In genomic region chr5:14189680-14190079, GRCh38 we compare ENCODE assay signal across 1 cellular context.
TF ChIP-seq lines count a peak whose summit lies in the region.

No MANE protein-coding gene starts in this region.

TF ChIP-seq in H1, 55 proteins besides CTCF, POLR2A, EP300 and RAD21:
- TF ChIP-seq KDM1A (IDR thresholded peaks at IDR 0.05; ENCODE audit: borderline replicate concordance, low read length) (peak; percentile 56; the same call in 1 of the 2 replicates), EGR1 (IDR thresholded peaks at IDR 0.05; ENCODE audit: borderline replicate concordance, low read depth, low read length) (no peak)
